8 cellular contexts compared by ENCODE assay signal in genomic region chr18:33132657-33133056, GRCh38.
"Had no signal": no experiment of that assay in that cellular context is flagged by ENCODE, and none has a peak within 500 bp of the region (broad histone marks: within the 10 kb centered on the region; RNA-seq: fewer than 3 reads in every experiment).

No MANE protein-coding gene starts in this region.

- H3K27ac ChIP-seq: GM23248, HL-60 had no signal

- H3K36me3 ChIP-seq: HAP-1 had no signal

- H3K9ac ChIP-seq: GM23248 had no signal

- H3K4me3 ChIP-seq: GM23248, HAP-1 had no signal

- H3K4me1 ChIP-seq: HAP-1 had no signal

- H3K9me3 ChIP-seq: HAP-1 had no signal

- DNase-seq: GM23248, GOT3, H7, HFFc6, IMR-90, KBM-7 had no signal
